8 cellular contexts compared by ENCODE assay signal in genomic region chr1:180632326-180633088, GRCh38. TPM values are rescaled to one million over a fixed set of nuclear protein-coding genes. Genes with fewer than 3 reads are reported as not detected.
DNase-seq lines count a peak whose midpoint lies in the region; ATAC-seq, FAIRE-seq and TF ChIP-seq lines count a peak whose summit lies in the region.

No MANE protein-coding gene starts in this region.

- POLR2A ChIA-PET in PC-3 (lab: Charles Lee; ENCODE audit: unreplicated experiment): interaction anchor here (0.6 kb wide), 1 partner anchor 231 kb away, joined by 7 read pairs; no protein-coding TSS in a partner anchor

- H3K9me3 ChIP-seq in CD4-positive, CD25-positive, alpha-beta regulatory T cell (ENCODE audit: control insufficient read depth in 2 of 2, low read length in 2 of 2): no peaks in the 10 kb centered on the region
- no peaks in the 10 kb centered on the region for H3K9me3 ChIP-seq in PC-3 (ENCODE audit: low read length)
- no peaks in the 10 kb centered on the region for H3K9me3 ChIP-seq in pancreas

- H3K27me3 ChIP-seq in CD4-positive, CD25-positive, alpha-beta regulatory T cell (ENCODE audit: control insufficient read depth, insufficient read depth, low read length): no peaks in the 10 kb centered on the region
- H3K27me3 ChIP-seq in PC-3 (ENCODE audit: low read length) (no peaks in the 10 kb centered on the region), pancreas (no peaks in the 10 kb centered on the region)

- DNase-seq in CD4-positive, CD25-positive, alpha-beta regulatory T cell: peak in 1 of 3 donors; percentile 72
- DNase-seq in GM19240 (ENCODE audit: insufficient read length, low spot score) (peak; percentile 17), PC-3 (peak; percentile 19), head of caudate nucleus (peak in 40 of 42 donors; percentile 26 to 80 (median 60)), pancreas (peak in 5 of 6 donors; percentile 57 to 89 (median 77))
- peak; percentile 65 for DNase-seq in activated naive CD4-positive, alpha-beta T cell treated with anti-CD3 and anti-CD28 coated beads for 36 hours

- TF ChIP-seq CTCF in PC-3 (conservative IDR thresholded peaks at IDR 0.05; ENCODE audit: low read depth, low read length): peak; percentile 38
- TF ChIP-seq CTCF in pancreas (IDR thresholded peaks at IDR 0.05): no peak

- CTCF ChIA-PET in PC-3 (lab: Charles Lee): interaction anchor here (0.6 kb wide), 1 partner anchor 13 kb away, joined by 4 read pairs; no protein-coding TSS in a partner anchor
- CTCF ChIA-PET in activated naive CD4-positive, alpha-beta T cell treated with anti-CD3 and anti-CD28 coated beads for 36 hours (lab: Charles Lee): interaction anchor here (0.6 to 2.2 kb wide), 4 partner anchors 19 to 231 kb away, joined by 3 to 16 read pairs (median 4); no protein-coding TSS in a partner anchor

- BruUV-seq in PC-3 (replicated peaks; lab: Mats Ljungman, UMichigan): no TSS peak

- FAIRE-seq in pancreas (lab: Jason Lieb, UNC): no peak

- peak overlapping the region; percentile 93 for H3K27ac ChIP-seq in CD4-positive, CD25-positive, alpha-beta regulatory T cell (ENCODE audit: insufficient read depth, low read length, poor library complexity, severe bottlenecking)
- H3K27ac ChIP-seq in PC-3 (ENCODE audit: low read length) (no peak overlapping the region), pancreas (peak overlapping the region; percentile 72 to 91 (median 84)), urinary bladder (ENCODE audit: low read depth) (peak overlapping the region; percentile 89)

- H2AFZ ChIP-seq in PC-3 (ENCODE audit: low read length): peak overlapping the region; percentile 97

- intact Hi-C loops in PC-3 (cut with micrococcal nuclease) (loop anchor here (2.0 to 10.0 kb wide), 5 partner anchors 100 to 532 kb away; no protein-coding TSS in a partner anchor), head of caudate nucleus (cut with DNase I) (loop anchor here (10.0 kb wide), 2 partner anchors 118 to 222 kb away; no protein-coding TSS in a partner anchor), pancreas (cut with DNase I) (no loop called here)
- intact Hi-C loops in activated naive CD4-positive, alpha-beta T cell treated with anti-CD3 and anti-CD28 coated beads for 36 hours (cut with micrococcal nuclease): loop anchor here (1.0 to 10.0 kb wide), 7 partner anchors 99 to 1955 kb away; partner anchors contain the start of genes CEP350, RNASEL and TOR3A

- H3F3A ChIP-seq in PC-3 (ENCODE audit: low read length, unreplicated experiment): no peaks in the 10 kb centered on the region

- peaks cover 18% of the 10 kb centered on the region for H3K79me2 ChIP-seq in PC-3 (ENCODE audit: low read length)

- no peaks in the 10 kb centered on the region for H3K9me3 Mint-ChIP-seq in CD4-positive, CD25-positive, alpha-beta regulatory T cell
- H3K9me3 Mint-ChIP-seq in activated naive CD4-positive, alpha-beta T cell treated with anti-CD3 and anti-CD28 coated beads for 36 hours: no peaks in the 10 kb centered on the region

- peaks cover 0 to 16% (median 12%) of the 10 kb centered on the region in 4 donors for H3K4me1 Mint-ChIP-seq in CD4-positive, CD25-positive, alpha-beta regulatory T cell
- H3K4me1 Mint-ChIP-seq in activated naive CD4-positive, alpha-beta T cell treated with anti-CD3 and anti-CD28 coated beads for 36 hours (ENCODE audit: low read depth): peaks cover 12% of the 10 kb centered on the region

- H3K27me3 Mint-ChIP-seq in CD4-positive, CD25-positive, alpha-beta regulatory T cell: no peaks in the 10 kb centered on the region
- H3K27me3 Mint-ChIP-seq in activated naive CD4-positive, alpha-beta T cell treated with anti-CD3 and anti-CD28 coated beads for 36 hours (ENCODE audit: low read depth): no peaks in the 10 kb centered on the region

- peak overlapping the region; percentile 80 for H3K4me2 ChIP-seq in PC-3 (ENCODE audit: low read length)

- H3K27ac Mint-ChIP-seq in CD4-positive, CD25-positive, alpha-beta regulatory T cell: peak overlapping the region in 2 of 3 donors; percentile 88 to 90
- peak overlapping the region; percentile 77 for H3K27ac Mint-ChIP-seq in activated naive CD4-positive, alpha-beta T cell treated with anti-CD3 and anti-CD28 coated beads for 36 hours

- peak overlapping the region; percentile 59 for H3K9ac ChIP-seq in PC-3 (ENCODE audit: low read length)

- peaks cover 16% of the 10 kb centered on the region for H3K4me1 ChIP-seq in CD4-positive, CD25-positive, alpha-beta regulatory T cell (ENCODE audit: control insufficient read depth, insufficient read depth, low read length, poor library complexity, severe bottlenecking)
- H3K4me1 ChIP-seq in PC-3 (ENCODE audit: insufficient read depth, low read length) (peaks cover 4% of the 10 kb centered on the region; the same call in 1 of the 2 replicates), pancreas (peaks cover 0 to 48% (median 44%) of the 10 kb centered on the region in 3 donors), urinary bladder (ENCODE audit: insufficient read depth) (no peaks in the 10 kb centered on the region)

- H3K36me3 ChIP-seq in CD4-positive, CD25-positive, alpha-beta regulatory T cell (ENCODE audit: control insufficient read depth, insufficient read depth, low read length): no peaks in the 10 kb centered on the region
- no peaks in the 10 kb centered on the region for H3K36me3 ChIP-seq in PC-3 (ENCODE audit: low read depth, low read length)
- no peaks in the 10 kb centered on the region for H3K36me3 ChIP-seq in pancreas
- no peaks in the 10 kb centered on the region for H3K36me3 ChIP-seq in urinary bladder (ENCODE audit: insufficient read depth)

- ATAC-seq in CD4-positive, CD25-positive, alpha-beta regulatory T cell (ENCODE audit: low read depth in 2 of 2): peak; percentile 15 to 17
- ATAC-seq in HG03378 (IDR thresholded peaks at IDR 0.05; ENCODE audit: unreplicated experiment): peak; percentile 24
- ATAC-seq in PC-3: peak; percentile 52
- ATAC-seq in pancreas: peak; percentile 64 to 74 (median 70)

- H3K4me3 Mint-ChIP-seq in CD4-positive, CD25-positive, alpha-beta regulatory T cell: peak overlapping the region in 1 of 4 donors; percentile 91
- no peak overlapping the region for H3K4me3 Mint-ChIP-seq in activated naive CD4-positive, alpha-beta T cell treated with anti-CD3 and anti-CD28 coated beads for 36 hours

- WGBS in pancreas, 2 donors: 0 to 1% methylated on average over 20 to 44 of the region's 44 CpGs
- WGBS in urinary bladder: under 1% methylated on average over 44 of the region's 44 CpGs

- H4K20me1 ChIP-seq in PC-3 (ENCODE audit: low read length): no peaks in the 10 kb centered on the region

- peak overlapping the region; percentile 90 for H3K4me3 ChIP-seq in CD4-positive, CD25-positive, alpha-beta regulatory T cell (ENCODE audit: low read depth, low read length)
- H3K4me3 ChIP-seq in PC-3 (ENCODE audit: low read length): peak overlapping the region; percentile 70
- peak overlapping the region; percentile 84 to 97 (median 91) for H3K4me3 ChIP-seq in pancreas
- peak overlapping the region; percentile 79 for H3K4me3 ChIP-seq in urinary bladder (ENCODE audit: low read depth, low read length)

- H3K9me2 ChIP-seq in PC-3 (replicated peaks; ENCODE audit: low read length): no peaks in the 10 kb centered on the region

- peaks cover 6% of the 10 kb centered on the region for H3K36me3 Mint-ChIP-seq in CD4-positive, CD25-positive, alpha-beta regulatory T cell
- H3K36me3 Mint-ChIP-seq in activated naive CD4-positive, alpha-beta T cell treated with anti-CD3 and anti-CD28 coated beads for 36 hours (ENCODE audit: low read depth): no peaks in the 10 kb centered on the region

RNA-seq across cellular contexts. Expression of gene XPR1, which starts 0.7 kb away (rescaled TPM):
- 24.2 TPM for total RNA-seq in CD4-positive, CD25-positive, alpha-beta regulatory T cell
- polyA plus RNA-seq in CD4-positive, CD25-positive, alpha-beta regulatory T cell: 10 to 100 TPM in 2 of 4 donors, 1 to 10 TPM in 2; 6.4 to 11.6 (median 8.9) TPM
- 7.3 and 8.2 TPM in 2 replicates for total RNA-seq in PC-3 (2014; rRNA removed)
- 10 to 100 TPM; 14.8 to 18.1 TPM for total RNA-seq in activated naive CD4-positive, alpha-beta T cell treated with anti-CD3 and anti-CD28 coated beads for 36 hours
- total RNA-seq in pancreas: 10 to 100 TPM; 10.6 to 25.3 (median 15.2) TPM
- polyA plus RNA-seq in pancreas: 1 to 10 TPM; 3.4 to 7.5 TPM
- total RNA-seq in urinary bladder: 33.6 TPM
- polyA plus RNA-seq in urinary bladder: 9.9 TPM

Comparison
In these comparisons a context has a peak if more than half of its experiments do, and no peak if none do; other contexts are left out.
1. ATAC-seq: peak in every context shown above with its lines; median percentile 70 in pancreas; 52 in PC-3; 24 in HG03378; 16 in CD4-positive, CD25-positive, alpha-beta regulatory T cell.
2. intact Hi-C loops: an anchor here in PC-3 (2.0 to 10.0 kb wide), activated naive CD4-positive, alpha-beta T cell treated with anti-CD3 and anti-CD28 coated beads for 36 hours (1.0 to 10.0 kb wide) and head of caudate nucleus (10.0 kb wide); none called in pancreas.